8 cellular contexts compared by ENCODE assay signal in the genomic region with DNA sequence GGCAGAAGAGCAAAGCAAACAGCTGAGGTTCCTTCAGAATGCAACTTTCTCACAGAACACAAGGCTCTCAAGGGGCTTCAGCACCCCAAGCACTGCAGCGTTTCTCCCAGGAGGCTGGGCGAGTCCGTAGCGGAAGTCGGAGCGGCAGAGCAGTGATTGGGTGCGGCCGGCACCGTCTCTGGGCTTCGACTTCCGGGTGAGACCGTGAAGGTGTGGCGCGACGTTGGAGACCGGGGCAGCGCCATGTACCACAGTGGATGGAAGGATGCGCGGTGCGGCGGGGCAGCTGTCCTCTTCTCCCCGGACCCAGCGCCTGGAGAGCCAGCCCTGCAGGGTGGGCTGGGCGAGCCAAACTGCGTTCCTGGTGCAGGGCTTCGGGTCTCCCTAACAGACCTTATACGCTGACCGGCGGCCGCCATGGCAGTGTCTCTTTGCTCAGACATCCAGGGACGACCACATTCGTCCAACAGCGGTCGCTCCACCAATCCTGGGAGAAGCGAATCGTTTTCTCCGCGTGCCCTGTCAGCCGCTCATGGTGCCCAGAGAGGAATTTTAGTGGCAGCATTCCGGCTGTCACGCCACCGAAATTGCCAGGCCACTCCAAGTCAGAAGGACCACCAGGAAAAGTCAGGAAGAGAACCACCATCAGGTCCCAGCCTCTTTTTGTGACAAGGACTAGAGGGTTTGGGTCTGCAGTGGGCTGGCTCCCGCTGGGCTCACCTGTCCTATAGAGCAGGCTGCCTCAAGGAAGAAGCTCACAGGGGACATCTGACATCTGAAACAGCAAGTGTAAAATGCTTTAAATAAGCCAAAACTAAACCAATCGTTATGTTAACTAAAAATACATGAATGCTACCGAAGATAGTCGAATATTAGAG. TPM values are rescaled to one million over a fixed set of nuclear protein-coding genes. Genes with fewer than 3 reads are reported as not detected.
A peak's percentile ranks its signal among the peaks of the same experiment; 100 is the strongest.
DNase-seq lines count a peak whose midpoint lies in the region; ATAC-seq and TF ChIP-seq lines count a peak whose summit lies in the region.

No MANE protein-coding gene starts in this region.

- TF ChIP-seq POLR2A in prostate gland (IDR thresholded peaks at IDR 0.05) = no peak

- no peaks in the 10 kb centered on the region for H3K36me3 ChIP-seq in CD4-positive, CD25-positive, alpha-beta regulatory T cell (ENCODE audit: control insufficient read depth, insufficient read depth, low read length)
- H3K36me3 ChIP-seq in SK-N-SH (replicated peaks in 1 of 2; ENCODE audit: control insufficient read depth in 1 of 2, insufficient read depth in 2 of 2, low read length in 1 of 2) (no peaks in the 10 kb centered on the region), heart right ventricle (no peaks in the 10 kb centered on the region), prostate gland (no peaks in the 10 kb centered on the region), upper lobe of right lung (no peaks in the 10 kb centered on the region)

- peak overlapping the region; percentile 89 for H3K4me2 ChIP-seq in SK-N-SH

- H3K9me3 Mint-ChIP-seq in CD4-positive, CD25-positive, alpha-beta regulatory T cell = peaks cover 0 to 19% (median 2%) of the 10 kb centered on the region in 7 donors

- H3K79me2 ChIP-seq in SK-N-SH (ENCODE audit: insufficient read depth) = no peaks in the 10 kb centered on the region

- TF ChIP-seq EP300 in SK-N-SH (IDR thresholded peaks at IDR 0.05; ENCODE audit: borderline replicate concordance in 1 of 2, low read depth in 1 of 2, low read length in 1 of 2) = no peak

- WGBS in SK-N-SH (ENCODE audit: low lambda C conversion rate) = 8% methylated on average over 38 of the region's 46 CpGs
- 9% methylated on average over 44 to 46 of the region's 46 CpGs for WGBS in heart right ventricle, 2 donors
- 8% methylated on average over 44 of the region's 46 CpGs for WGBS in prostate gland

- peak overlapping the region in 2 of 3 donors; percentile 81 to 88 for H3K27ac Mint-ChIP-seq in CD4-positive, CD25-positive, alpha-beta regulatory T cell

- H3K27me3 Mint-ChIP-seq in CD4-positive, CD25-positive, alpha-beta regulatory T cell = peaks cover 5% of the 10 kb centered on the region

- no peaks in the 10 kb centered on the region for H3K9me3 ChIP-seq in CD4-positive, CD25-positive, alpha-beta regulatory T cell (ENCODE audit: control insufficient read depth in 2 of 2, low read length in 2 of 2)
- H3K9me3 ChIP-seq in SK-N-SH (no peaks in the 10 kb centered on the region), heart right ventricle (no peaks in the 10 kb centered on the region), prostate gland (no peaks in the 10 kb centered on the region), upper lobe of right lung (no peaks in the 10 kb centered on the region)

- TF ChIP-seq RAD21 in SK-N-SH (IDR thresholded peaks at IDR 0.05; ENCODE audit: low read length) = no peak

- no peaks in the 10 kb centered on the region for H4K20me1 ChIP-seq in SK-N-SH (ENCODE audit: insufficient read depth)

- H3K36me3 Mint-ChIP-seq in CD4-positive, CD25-positive, alpha-beta regulatory T cell = peaks cover 3% of the 10 kb centered on the region

- no peaks in the 10 kb centered on the region for H3K9me2 ChIP-seq in SK-N-SH

- H3K27ac ChIP-seq in CD4-positive, CD25-positive, alpha-beta regulatory T cell (ENCODE audit: insufficient read depth, low read length, poor library complexity, severe bottlenecking) = no peak overlapping the region
- H3K27ac ChIP-seq in SK-N-SH (ENCODE audit: low read depth in 2 of 2, low read length in 1 of 2) (no peak overlapping the region), heart right ventricle (peak overlapping the region in 7 of 10 donors; percentile 36 to 64 (median 55)), prostate gland (peak overlapping the region; percentile 35 to 53), upper lobe of right lung (no peak overlapping the region)

- H2AFZ ChIP-seq in SK-N-SH (ENCODE audit: low read depth) = peak overlapping the region; percentile 95

- H3K27me3 ChIP-seq in CD4-positive, CD25-positive, alpha-beta regulatory T cell (ENCODE audit: control insufficient read depth, insufficient read depth, low read length) = peaks cover 4% of the 10 kb centered on the region
- H3K27me3 ChIP-seq in SK-N-SH (ENCODE audit: insufficient read depth) (no peaks in the 10 kb centered on the region), heart right ventricle (peaks cover 0 to 15% (median 0%) of the 10 kb centered on the region in 7 donors), prostate gland (replicated peaks; ENCODE audit: insufficient read depth) (no peaks in the 10 kb centered on the region), upper lobe of right lung (peaks cover 4% of the 10 kb centered on the region)

- H3K4me1 ChIP-seq in CD4-positive, CD25-positive, alpha-beta regulatory T cell (ENCODE audit: control insufficient read depth, insufficient read depth, low read length, poor library complexity, severe bottlenecking) = peaks cover 13% of the 10 kb centered on the region
- H3K4me1 ChIP-seq in SK-N-SH (ENCODE audit: control insufficient read depth in 1 of 2, insufficient read depth in 2 of 2, low read depth in 1 of 2, low read length in 1 of 2) (peaks cover 0 to 5% of the 10 kb centered on the region in 2 experiments; a peak in 2 of 4 replicates), heart right ventricle (peaks cover 0 to 18% (median 0%) of the 10 kb centered on the region in 9 donors), prostate gland (replicated peaks) (no peaks in the 10 kb centered on the region), upper lobe of right lung (no peaks in the 10 kb centered on the region)

- H3K9ac ChIP-seq in SK-N-SH = no peak overlapping the region; the same call in 1 of the 2 replicates

- H3K4me1 Mint-ChIP-seq in CD4-positive, CD25-positive, alpha-beta regulatory T cell = peaks cover 10 to 27% (median 13%) of the 10 kb centered on the region in 4 donors

- intact Hi-C loops in heart right ventricle (cut with DNase I) (no loop called here), prostate gland (cut with DNase I) (no loop called here), upper lobe of right lung (cut with DNase I) (no loop called here)

- no peaks in the 10 kb centered on the region for H3F3A ChIP-seq in SK-N-SH (replicated peaks; ENCODE audit: insufficient read depth)

- POLR2A ChIA-PET in SK-N-SH (lab: Yijun Ruan, JAX) = no interaction called here

- ATAC-seq in CD4-positive, CD25-positive, alpha-beta regulatory T cell (ENCODE audit: low read depth in 2 of 2) = peak; percentile 98 to 99
- peak; percentile 100 for ATAC-seq in GM19452 (IDR thresholded peaks at IDR 0.05; ENCODE audit: unreplicated experiment)
- ATAC-seq in heart right ventricle = peak; percentile 90 to 100 (median 99)
- peak; percentile 100 for ATAC-seq in upper lobe of right lung

- H3K4me3 ChIP-seq in CD4-positive, CD25-positive, alpha-beta regulatory T cell (ENCODE audit: low read depth, low read length) = peak overlapping the region; percentile 72
- H3K4me3 ChIP-seq in SK-N-SH (ENCODE audit: low read depth in 2 of 2, low read length in 1 of 2) (peak overlapping the region; percentile 65 to 67), heart right ventricle (peak overlapping the region; percentile 49 to 79 (median 67)), prostate gland (peak overlapping the region; percentile 56 to 70), upper lobe of right lung (peak overlapping the region; percentile 62)

- TF ChIP-seq CTCF in SK-N-SH (IDR thresholded peaks at IDR 0.05) (no peak), heart right ventricle (IDR thresholded peaks at IDR 0.05) (peak in 1 of 9 donors; percentile 3), prostate gland (IDR thresholded peaks at IDR 0.05) (peak in 1 of 4 experiments; percentile 5), upper lobe of right lung (IDR thresholded peaks at IDR 0.05) (no peak)

- CTCF ChIA-PET in SK-N-SH (lab: Yijun Ruan, JAX) = no interaction called here

- DNase-seq in CD4-positive, CD25-positive, alpha-beta regulatory T cell = peak; percentile 55 to 88 (median 75)
- DNase-seq in HK-2 (ENCODE audit: unreplicated experiment) (peak; percentile 87), SK-N-SH (peak; percentile 76), heart right ventricle (peak; percentile 54 to 77), prostate gland (ENCODE audit: low spot score) (peak; percentile 81), upper lobe of right lung (peak; percentile 91)
- peak; percentile 44 for DNase-seq in activated naive CD8-positive, alpha-beta T cell treated with anti-CD3 and anti-CD28 coated beads, Interleukin-2, amount 50 U/mL, for 16 hours (ENCODE audit: low read depth, low spot score)

- peak overlapping the region; percentile 88 to 91 (median 90) for H3K4me3 Mint-ChIP-seq in CD4-positive, CD25-positive, alpha-beta regulatory T cell

TF ChIP-seq in SK-N-SH, 30 proteins besides CTCF, POLR2A, EP300 and RAD21:
- TF ChIP-seq RFX5 (IDR thresholded peaks at IDR 0.05; ENCODE audit: low read length) (no peak), GABPA (IDR thresholded peaks at IDR 0.05; ENCODE audit: low read depth) (peak; percentile 84), POLR2AphosphoS5 (IDR thresholded peaks at IDR 0.05; ENCODE audit: low read depth, low read length) (peak; percentile 48), ELF1 (IDR thresholded peaks at IDR 0.05) (peak; percentile 81), YY1 (IDR thresholded peaks at IDR 0.05; ENCODE audit: low read depth) (peak; percentile 76), GATA2 (CRISPR knock-in tag; IDR thresholded peaks at IDR 0.05) (no peak), TAF1 (IDR thresholded peaks at IDR 0.05; ENCODE audit: borderline replicate concordance, low read depth, low read length) (peak; percentile 54; the same call in 1 of the 2 replicates)
- TF ChIP-seq, protein P1, sequence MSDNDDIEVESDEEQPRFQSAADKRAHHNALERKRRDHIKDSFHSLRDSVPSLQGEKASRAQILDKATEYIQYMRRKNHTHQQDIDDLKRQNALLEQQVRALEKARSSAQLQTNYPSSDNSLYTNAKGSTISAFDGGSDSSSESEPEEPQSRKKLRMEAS (IDR thresholded peaks at IDR 0.05; ENCODE audit: low read depth) = peak; percentile 85

RNA-seq across cellular contexts. Expression of gene TRIM61, which starts 20.5 kb away (rescaled TPM):
- 0.25 TPM for total RNA-seq in CD4-positive, CD25-positive, alpha-beta regulatory T cell
- 1 to 10 TPM in 1 of 4 donors, under 1 TPM in 2, not detected in 1; 0.27 to 1.5 (median 0.41) TPM for polyA plus RNA-seq in CD4-positive, CD25-positive, alpha-beta regulatory T cell
- polyA plus RNA-seq in SK-N-SH (2012; rRNA removed) = not detected in 2 replicates
- polyA plus RNA-seq in SK-N-SH (2012; cell fraction: cytosol; rRNA removed) = not detected in 2 replicates
- not detected in 2 replicates for polyA plus RNA-seq in SK-N-SH (2012; cell fraction: nucleus; rRNA removed)
- total RNA-seq in heart right ventricle = 1 to 10 TPM in 9 of 10 donors, under 1 TPM in 1; 0.98 to 3.1 (median 2.2) TPM
- polyA plus RNA-seq in heart right ventricle = 1 to 10 TPM in 1 of 2 donors, under 1 TPM in 1; 0.37 to 1.1 TPM
- 1 to 10 TPM in 1 of 2 donors, under 1 TPM in 1; 0.23 to 1.3 TPM for total RNA-seq in prostate gland
- 1.2 TPM for total RNA-seq in upper lobe of right lung

Comparison
In these comparisons a context has a peak if more than half of its experiments do, and no peak if none do; other contexts are left out.
1. H3K27ac ChIP-seq: peak in heart right ventricle (7 of 10) and prostate gland (2 of 2); none in CD4-positive, CD25-positive, alpha-beta regulatory T cell (single experiment), SK-N-SH (0 of 2) and upper lobe of right lung (single experiment).
2. Peak in every context shown above with its lines, with median percentiles within 50 percentile points of each other: ATAC-seq, DNase-seq and H3K4me3 ChIP-seq.